Comparison of ENCODE assay signal across 31 cellular contexts in the genomic region with DNA sequence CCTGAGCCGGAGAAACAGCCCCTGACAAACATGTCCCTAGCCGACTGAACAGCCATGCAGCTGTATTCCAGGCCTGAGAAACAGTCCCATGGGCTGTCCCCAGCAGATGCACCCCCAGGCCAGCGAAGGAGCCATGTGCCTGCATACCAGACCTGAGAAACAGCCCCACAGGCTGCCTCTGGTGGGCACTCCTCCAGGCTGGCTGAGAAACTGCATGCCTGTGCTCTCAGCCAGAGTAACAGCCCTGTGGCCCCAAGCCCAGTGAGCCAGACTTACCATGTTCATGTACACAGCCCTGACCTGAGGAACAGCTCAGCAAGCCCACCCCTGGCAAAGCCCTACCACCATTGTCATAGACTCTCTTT. TPM values are rescaled to one million over a fixed set of nuclear protein-coding genes. Genes with fewer than 3 reads are reported as not detected.
"Had no signal": no experiment of that assay in that cellular context is flagged by ENCODE, and none has a peak within 500 bp of the region (broad histone marks: within the 10 kb centered on the region; RNA-seq: fewer than 3 reads in every experiment).

No MANE protein-coding gene starts in this region.

- H3K36me3 ChIP-seq: ascending aorta, cardiac muscle cell, esophagus squamous epithelium, neutrophil, ovary, prostate gland, spleen, transverse colon, WERI-Rb-1 had no signal

- H3K4me2 ChIP-seq: hepatocyte had no signal

- H2AFZ ChIP-seq: hepatocyte had no signal

- ATAC-seq: stimulated activated naive CD8-positive, alpha-beta T cell treated with anti-CD3 and anti-CD28 coated beads, Interleukin-15, Interleukin-2, amounts not matched to agents 100 U/mL and 50 U/mL, for 24 hours had no signal

- DNase-seq: activated CD4-positive, alpha-beta memory T cell treated with anti-CD3 and anti-CD28 coated beads, Interleukin-2, amount 10 ng/mL, durations not matched to agents 7 days and 5 days; activated CD4-positive, alpha-beta T cell treated with anti-CD3 and anti-CD28 coated beads, Interleukin-2, amount 10 ng/mL, durations not matched to agents 7 days and 5 days; activated CD4-positive, CD25-positive, alpha-beta regulatory T cell treated with anti-CD3 and anti-CD28 coated beads, Interleukin-2, amount 50 U/mL, for 72 hours; activated CD8-positive, alpha-beta memory T cell treated with anti-CD3 and anti-CD28 coated beads, Interleukin-2, amount 50 U/mL, for 48 hours; activated gamma-delta T cell; activated naive CD4-positive, alpha-beta T cell treated with anti-CD3 and anti-CD28 coated beads, Interleukin-2, amount 10 ng/mL, durations not matched to agents 7 days and 5 days; activated naive CD8-positive, alpha-beta T cell treated with anti-CD3 and anti-CD28 coated beads, Interleukin-2, amount 10 ng/mL, durations not matched to agents 7 days and 5 days; activated T-cell treated with anti-CD3 and anti-CD28 coated beads, Interleukin-2, amount 50 U/mL, for 24 hours; effector CD4-positive, alpha-beta T cell; esophagus squamous epithelium; ovary; spleen; stimulated activated naive CD8-positive, alpha-beta T cell treated with anti-CD3 and anti-CD28 coated beads, Interleukin-15, Interleukin-2, amounts not matched to agents 100 U/mL and 50 U/mL, for 24 hours; T-helper 9 cell; testis; transverse colon; WERI-Rb-1 had no signal

- H3K27me3 ChIP-seq: ascending aorta, cardiac muscle cell, esophagus squamous epithelium, hepatocyte, neutrophil, ovary, spleen, testis, transverse colon had no signal

- H3K79me2 ChIP-seq: hepatocyte had no signal

- H3K4me1 ChIP-seq: ascending aorta, esophagus squamous epithelium, prostate gland, spleen, testis, transverse colon had no signal

- H3K9me3 ChIP-seq: ovary, prostate gland, testis, transverse colon had no signal

- FAIRE-seq: endometrium, frontal cortex, kidney, TTC549 had no signal

- H3K27ac ChIP-seq: ascending aorta, cardiac muscle cell, epithelial cell of prostate, esophagus squamous epithelium, hepatocyte, neutrophil, ovary, prostate gland, spleen, testis, transverse colon, WERI-Rb-1 had no signal

- H3K4me3 ChIP-seq: ascending aorta, cardiac muscle cell, esophagus squamous epithelium, hepatocyte, lung, ovary, prostate gland, spleen, testis, transverse colon had no signal

RNA-seq across cellular contexts. Expression of gene BOLL, which starts 24.8 kb away (rescaled TPM):
- total RNA-seq: activated CD4-positive, alpha-beta memory T cell treated with anti-CD3 and anti-CD28 coated beads, Interleukin-2, amount 10 ng/mL, durations not matched to agents 7 days and 5 days; activated CD4-positive, alpha-beta T cell treated with anti-CD3 and anti-CD28 coated beads, Interleukin-2, amount 10 ng/mL, durations not matched to agents 7 days and 5 days; activated naive CD8-positive, alpha-beta T cell treated with anti-CD3 and anti-CD28 coated beads, Interleukin-2, amount 10 ng/mL, durations not matched to agents 7 days and 5 days; ascending aorta; cardiac muscle cell; esophagus squamous epithelium; frontal cortex; hepatocyte; kidney; lung; mesenteric fat pad; mucosa of gallbladder; ovary; spleen; transverse colon had no signal
- polyA plus RNA-seq: hepatocyte, lung, ovary, spleen, urinary bladder had no signal
